1 cellular context compared by ENCODE assay signal in genomic region chr17:75502072-75502745, GRCh38.
TF ChIP-seq lines count a peak whose summit lies in the region.

No MANE protein-coding gene starts in this region.

TF ChIP-seq in GM23338, 12 proteins besides CTCF, POLR2A, EP300 and RAD21 (continued from another document):
- no peak for TF ChIP-seq NANOG (IDR thresholded peaks at IDR 0.05; ENCODE audit: borderline replicate concordance)
- TF ChIP-seq POLR2AphosphoS5 (IDR thresholded peaks at IDR 0.05; ENCODE audit: low read depth) = no peak
- TF ChIP-seq ZNF462 (CRISPR knock-in tag; IDR thresholded peaks at IDR 0.05) = no peak
- TF ChIP-seq EZH2phosphoT487 (IDR thresholded peaks at IDR 0.05; ENCODE audit: unreplicated experiment) = no peak
- no peak for TF ChIP-seq CREB1 (CRISPR knock-in tag; IDR thresholded peaks at IDR 0.05; ENCODE audit: low read depth)
- TF ChIP-seq ZNF331 (CRISPR knock-in tag; IDR thresholded peaks at IDR 0.05; ENCODE audit: low read depth) = no peak
- TF ChIP-seq ETS1 (IDR thresholded peaks at IDR 0.05) = no peak
- no peak for TF ChIP-seq ZNF114 (CRISPR knock-in tag; IDR thresholded peaks at IDR 0.05)
